ENCODE assay signal across 24 cellular contexts in the genomic region with DNA sequence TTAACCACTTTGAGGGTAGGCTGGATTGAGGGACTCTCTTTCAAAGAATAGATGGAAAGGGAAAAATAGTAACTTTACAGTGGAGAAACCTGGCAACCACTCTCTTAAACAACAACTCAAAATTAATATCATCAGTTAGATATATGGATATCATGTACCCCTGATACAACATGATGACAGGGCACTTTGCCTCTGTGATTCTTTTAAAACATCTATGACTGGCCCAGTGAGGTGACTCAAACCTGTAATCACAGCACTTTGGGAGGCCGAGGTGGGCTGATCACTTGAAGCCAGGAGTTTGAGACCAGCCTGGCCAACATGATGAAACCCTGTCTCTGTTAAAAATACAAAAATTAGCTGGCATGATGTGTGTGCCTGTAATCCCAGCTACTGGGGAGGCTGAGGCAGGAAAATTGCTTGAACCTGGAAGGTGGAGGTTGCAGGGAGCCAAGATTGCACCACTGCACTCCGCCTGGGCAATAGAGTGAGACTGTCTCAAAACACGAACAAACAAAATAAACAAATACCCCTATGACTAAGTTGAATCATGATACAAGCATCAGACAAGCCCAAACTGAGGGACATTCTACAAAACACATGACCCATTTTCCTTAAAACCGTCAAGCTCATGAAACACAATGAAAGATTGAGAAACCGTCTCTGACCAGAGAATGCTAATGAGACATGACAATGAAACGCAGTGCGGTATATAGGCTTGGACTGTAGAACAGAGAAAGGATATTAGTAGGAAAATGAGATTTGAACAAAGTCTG. TPM values are rescaled to one million over a fixed set of nuclear protein-coding genes. Genes with fewer than 3 reads are reported as not detected.
A peak's percentile ranks its signal among the peaks of the same experiment; 100 is the strongest.
DNase-seq lines count a peak whose midpoint lies in the region; ATAC-seq and TF ChIP-seq lines count a peak whose summit lies in the region.
"Had no signal": no experiment of that assay in that cellular context is flagged by ENCODE, and none has a peak within 500 bp of the region (broad histone marks: within the 10 kb centered on the region; RNA-seq: fewer than 3 reads in every experiment).

No MANE protein-coding gene starts in this region.

- no peak for TF ChIP-seq CTCF in choroid plexus epithelial cell (conservative IDR thresholded peaks at IDR 0.05; ENCODE audit: low read depth, low read length)
- no peak for TF ChIP-seq CTCF in foreskin keratinocyte (conservative IDR thresholded peaks at IDR 0.05)

- H3K4me1 ChIP-seq in foreskin keratinocyte, result no peaks in the 10 kb centered on the region
- H3K4me1 ChIP-seq: ascending aorta had no signal

- H3K27ac ChIP-seq in foreskin keratinocyte, result no peak overlapping the region
- H3K27ac ChIP-seq: ascending aorta had no signal

- DNase-seq in EH (ENCODE audit: low read depth) (peak; percentile 19), RPMI7951 (ENCODE audit: low read depth) (peak; percentile 30), choroid plexus epithelial cell (ENCODE audit: low read depth) (peak; percentile 80), foreskin keratinocyte (peak; percentile 75 to 94), NCI-H146 (lab: John Stamatoyannopoulos, UW) (no peak), NCI-H2227 (lab: John Stamatoyannopoulos, UW; ENCODE audit: unreplicated experiment) (no peak)
- DNase-seq: activated CD4-positive, alpha-beta T cell treated with anti-CD3 and anti-CD28 coated beads for 36 hours; activated naive CD4-positive, alpha-beta T cell treated with anti-CD3 and anti-CD28 coated beads, Interleukin-2, amount 50 U/mL, for 16 hours; C1 segment of cervical spinal cord; endodermal cell; left cardiac atrium; natural killer cell; NCI-H1417; NCI-H2171; NCI-H526; posterior cingulate gyrus; Right ventricle myocardium superior; stimulated activated naive B cell treated with anti-CD40 and anti-IgM and Interleukin-4, amounts not matched to agents 10 μg/mL and 1 μg/mL and 100 μg/mL, for 72 hours had no signal

- no peak for ATAC-seq in foreskin keratinocyte
- no peak for ATAC-seq in HG03432 (IDR thresholded peaks at IDR 0.05; ENCODE audit: unreplicated experiment)
- ATAC-seq in GM21619 (IDR thresholded peaks at IDR 0.05; ENCODE audit: unreplicated experiment), result no peak
- ATAC-seq: activated CD4-positive, alpha-beta T cell treated with anti-CD3 and anti-CD28 coated beads for 36 hours; GM23338; left cardiac atrium; natural killer cell; stimulated activated naive B cell treated with anti-CD40 and anti-IgM and Interleukin-4, amounts not matched to agents 10 μg/mL and 1 μg/mL and 100 μg/mL, for 72 hours had no signal

- H3K27me3 ChIP-seq in foreskin keratinocyte, result no peaks in the 10 kb centered on the region
- H3K27me3 ChIP-seq: ascending aorta had no signal

- no peak overlapping the region for H3K4me3 ChIP-seq in choroid plexus epithelial cell (ENCODE audit: low read depth, low read length)
- H3K4me3 ChIP-seq: ascending aorta, GM23338 had no signal

RNA-seq across cellular contexts. Expression of a gene that starts 26.4 kb away (rescaled TPM):
- total RNA-seq in RPMI7951 (2014; rRNA removed; shearing (Covaris generic)), result 1.6 and 2.8 TPM in 2 replicates
- total RNA-seq in foreskin keratinocyte, result 73.2 TPM in 2 replicates
- polyA plus RNA-seq in foreskin keratinocyte, result 52.7 and 56.7 TPM in 2 replicates

RNA-seq across cellular contexts. Expression of a gene that starts 27.9 kb away (rescaled TPM):
- total RNA-seq in RPMI7951 (2014; rRNA removed; shearing (Covaris generic)), result not detected in 2 replicates
- not detected in 2 replicates for total RNA-seq in foreskin keratinocyte
- 0.04 and 0.17 TPM in 2 replicates for polyA plus RNA-seq in foreskin keratinocyte
- total RNA-seq: activated CD4-positive, alpha-beta T cell treated with anti-CD3 and anti-CD28 coated beads for 36 hours; ascending aorta; chondrocyte; endodermal cell; GM23338; left cardiac atrium; mesothelial cell of epicardium; natural killer cell; Right ventricle myocardium superior had no signal
- polyA plus RNA-seq: GM23338 had no signal

Comparison
In these comparisons a context has a peak if more than half of its experiments do, and no peak if none do; other contexts are left out.
1. DNase-seq: peak in EH (single experiment), RPMI7951 (single experiment), choroid plexus epithelial cell (single experiment) and foreskin keratinocyte (2 of 2); none in NCI-H146 (single experiment) and NCI-H2227 (single experiment).
2. RNA of a gene that starts 26.4 kb away (total RNA-seq): 73.2 TPM in foreskin keratinocyte; 1.6 to 2.8 TPM in RPMI7951; every median in the first group is over 10 times any median in the second.